ENCODE assay signal across 11 cellular contexts in genomic region chr9:122642226-122642625, GRCh38. TPM values are rescaled to one million over a fixed set of nuclear protein-coding genes. Genes with fewer than 3 reads are reported as not detected.
DNase-seq lines count a peak whose midpoint lies in the region; ATAC-seq lines count a peak whose summit lies in the region.
"Had no signal": no experiment of that assay in that cellular context is flagged by ENCODE, and none has a peak within 500 bp of the region (broad histone marks: within the 10 kb centered on the region; RNA-seq: fewer than 3 reads in every experiment).

No MANE protein-coding gene starts in this region.

- peaks cover 10 to 35% of the 10 kb centered on the region in 2 donors for H3K27me3 Mint-ChIP-seq in T-cell

- peaks cover 2% of the 10 kb centered on the region for H3K36me3 Mint-ChIP-seq in T-cell

- POLR2A ChIA-PET in T-cell (lab: Charles Lee): no interaction called here

- no peak overlapping the region for H3K27ac Mint-ChIP-seq in T-cell

- H3K4me3 Mint-ChIP-seq in T-cell: no peak overlapping the region

- CTCF ChIA-PET in T-cell (lab: Charles Lee): no interaction called here

- peak; percentile 16 for DNase-seq in D341Med (ENCODE audit: low spot score)
- peak; percentile 2 to 28 for DNase-seq in Kasumi-1 (lab: John Stamatoyannopoulos, UW)
- DNase-seq in dermis blood vessel endothelial cell: peak; percentile 42
- no peak for DNase-seq in mesenteric fat pad (ENCODE audit: low spot score)
- DNase-seq in T-cell: no peak
- no peak for DNase-seq in middle frontal gyrus (ENCODE audit: extremely low spot score, low spot score)
- DNase-seq: NCI-H1105; NCI-H524 treated with DMSO at 0.1 percent for 48 hours; stimulated activated CD4-positive, alpha-beta T cell treated with anti-CD3 and anti-CD28 coated beads, Interleukin-2, amount 100 ng/mL, for 48 hours; stimulated activated naive CD4-positive, alpha-beta T cell treated with Interleukin-2 at 50 U/mL for 16 hours had no signal

- no peaks in the 10 kb centered on the region for H3K4me1 Mint-ChIP-seq in T-cell

- ATAC-seq in T-cell (replicated peaks in 1 of 4): no peak

- peaks cover 16 to 24% (median 20%) of the 10 kb centered on the region in 3 donors for H3K9me3 Mint-ChIP-seq in T-cell

RNA-seq across cellular contexts. Expression of gene OR1B1, which starts 15.2 kb away (rescaled TPM):
- 0.17 TPM in 1 of 2 replicates, not detected in the other for total RNA-seq in dermis blood vessel endothelial cell
- total RNA-seq in mesenteric fat pad: not detected
- not detected for total RNA-seq in T-cell

RNA-seq across cellular contexts. Expression of gene OR1L1, which starts 19.3 kb away (rescaled TPM):
- total RNA-seq in dermis blood vessel endothelial cell (not detected in 2 replicates), mesenteric fat pad (not detected), T-cell (not detected)
- total RNA-seq: pulmonary artery endothelial cell had no signal

RNA-seq across cellular contexts. Expression of gene OR1Q1, which starts 27.7 kb away (rescaled TPM):
- total RNA-seq in dermis blood vessel endothelial cell: not detected in 2 replicates
- not detected for total RNA-seq in mesenteric fat pad
- not detected for total RNA-seq in T-cell
- total RNA-seq: pulmonary artery endothelial cell had no signal

RNA-seq across cellular contexts. Expression of gene OR1L3, which starts 32.7 kb away (rescaled TPM):
- not detected in 2 replicates for total RNA-seq in dermis blood vessel endothelial cell
- not detected for total RNA-seq in mesenteric fat pad
- not detected for total RNA-seq in T-cell
- total RNA-seq: pulmonary artery endothelial cell had no signal

RNA-seq across cellular contexts. Expression of gene OR1L8, which starts 59.0 kb away (rescaled TPM):
- total RNA-seq in dermis blood vessel endothelial cell: 0.23 TPM in 1 of 2 replicates, not detected in the other
- total RNA-seq in mesenteric fat pad: not detected
- under 1 TPM in 1 of 5 donors, not detected in 4; 0.35 TPM for total RNA-seq in T-cell

Comparison
In these comparisons a context has a peak if more than half of its experiments do, and no peak if none do; other contexts are left out.
1. DNase-seq: peak in D341Med (single experiment), Kasumi-1 (2 of 2) and dermis blood vessel endothelial cell (single experiment); none in mesenteric fat pad (single experiment), T-cell (0 of 34) and middle frontal gyrus (single experiment).